32 cellular contexts compared by ENCODE assay signal in genomic region chr10:18795549-18795948, GRCh38.
"Had no signal": no experiment of that assay in that cellular context is flagged by ENCODE, and none has a peak within 500 bp of the region (broad histone marks: within the 10 kb centered on the region; RNA-seq: fewer than 3 reads in every experiment).

No MANE protein-coding gene starts in this region.

- H3K9me3 ChIP-seq: adrenal gland, ascending aorta, breast epithelium, esophagus muscularis mucosa, gastrocnemius medialis had no signal

- DNase-seq: activated CD4-positive, alpha-beta memory T cell treated with anti-CD3 and anti-CD28 coated beads for 36 hours; activated CD4-positive, alpha-beta T cell treated with anti-CD3 and anti-CD28 coated beads for 36 hours; activated CD4-positive, alpha-beta T cell treated with anti-CD3 and anti-CD28 coated beads, Interleukin-2, amount 10 ng/mL, durations not matched to agents 24 days and 14 days; activated CD4-positive, CD25-positive, alpha-beta regulatory T cell; activated CD4-positive, CD25-positive, alpha-beta regulatory T cell treated with anti-CD3 and anti-CD28 coated beads, Interleukin-2, amount 50 U/mL, for 72 hours; activated CD8-positive, alpha-beta T cell treated with anti-CD3 and anti-CD28 coated beads, Interleukin-2, amount 10 ng/mL, durations not matched to agents 7 days and 5 days; activated effector memory CD4-positive, alpha-beta T cell treated with anti-CD3 and anti-CD28 coated beads, Interleukin-2, amount 50 U/mL, for 16 hours; activated naive CD4-positive, alpha-beta T cell treated with anti-CD3 and anti-CD28 coated beads for 36 hours; activated naive CD8-positive, alpha-beta T cell treated with anti-CD3 and anti-CD28 coated beads for 36 hours; activated naive CD8-positive, alpha-beta T cell treated with anti-CD3 and anti-CD28 coated beads, Interleukin-2, amount 50 U/mL, for 24 hours; activated T-cell treated with anti-CD3 and anti-CD28 coated beads, Interleukin-2, amount 50 U/mL, for 4 hours; adrenal gland; amygdala; dorsolateral prefrontal cortex; effector memory CD4-positive, alpha-beta T cell; endodermal cell; foreskin keratinocyte; gastrocnemius medialis; glutamatergic neuron; heart left ventricle; T-helper 2 cell had no signal

- H3K27ac Mint-ChIP-seq: activated CD4-positive, alpha-beta memory T cell treated with anti-CD3 and anti-CD28 coated beads for 36 hours; activated CD4-positive, alpha-beta T cell treated with anti-CD3 and anti-CD28 coated beads for 36 hours; activated CD4-positive, alpha-beta T cell treated with anti-CD3 and anti-CD28 coated beads, Interleukin-2, amount 10 ng/mL, durations not matched to agents 24 days and 14 days; activated CD8-positive, alpha-beta T cell treated with anti-CD3 and anti-CD28 coated beads, Interleukin-2, amount 10 ng/mL, durations not matched to agents 7 days and 5 days; activated naive CD4-positive, alpha-beta T cell treated with anti-CD3 and anti-CD28 coated beads for 36 hours; activated naive CD4-positive, alpha-beta T cell treated with anti-CD3 and anti-CD28 coated beads, Interleukin-2, amount 50 U/mL, for 24 hours; activated naive CD8-positive, alpha-beta T cell treated with anti-CD3 and anti-CD28 coated beads for 36 hours; activated naive CD8-positive, alpha-beta T cell treated with anti-CD3 and anti-CD28 coated beads, Interleukin-2, amount 50 U/mL, for 24 hours; activated T-helper 1 cell treated with anti-CD3 and anti-CD28 coated beads, Interleukin-12 subunit alpha, Interleukin-12 subunit beta, Interleukin-2, Interleukin-4 antibody, amounts not matched to agents 30 ng/mL and 10 ng/mL and 1 ng/mL, durations not matched to agents 14 hours and 24 hours and 36 hours; activated T-helper 2 cell treated with anti-CD3 and anti-CD28 coated beads, Interferon-gamma antibody, Interleukin-2, Interleukin-4, amounts not matched to agents 10 μg/mL and 5 μg/mL and 100 μg/mL, durations not matched to agents 14 hours and 24 hours and 36 hours; dendritic cell treated with granulocyte-macrophage colony-stimulating factor and Interleukin-4, amounts not matched to agents 40 ng/mL and 50 ng/mL, for 4 days; endodermal cell had no signal

- H3K27ac ChIP-seq: adrenal gland, ascending aorta, breast epithelium, cardiac muscle cell, coronary artery, dorsolateral prefrontal cortex, esophagus muscularis mucosa, foreskin keratinocyte, gastrocnemius medialis, heart left ventricle had no signal

- H3K36me3 Mint-ChIP-seq: activated CD4-positive, alpha-beta memory T cell treated with anti-CD3 and anti-CD28 coated beads for 36 hours; activated naive CD4-positive, alpha-beta T cell treated with anti-CD3 and anti-CD28 coated beads, Interleukin-2, amount 50 U/mL, for 24 hours; activated naive CD8-positive, alpha-beta T cell treated with anti-CD3 and anti-CD28 coated beads for 36 hours; brain had no signal

- H3K27me3 ChIP-seq: adrenal gland, ascending aorta, breast epithelium, cardiac muscle cell, esophagus muscularis mucosa, foreskin keratinocyte, gastrocnemius medialis, heart left ventricle had no signal

- ATAC-seq: activated CD4-positive, alpha-beta T cell treated with anti-CD3 and anti-CD28 coated beads for 36 hours; activated CD8-positive, alpha-beta T cell treated with anti-CD3 and anti-CD28 coated beads, Interleukin-2, amount 10 ng/mL, durations not matched to agents 7 days and 5 days; activated naive CD8-positive, alpha-beta T cell treated with anti-CD3 and anti-CD28 coated beads, Interleukin-2, amount 50 U/mL, for 24 hours; activated T-cell treated with anti-CD3 and anti-CD28 coated beads, Interleukin-2, amount 50 U/mL, for 4 hours; foreskin keratinocyte; gastrocnemius medialis; heart left ventricle had no signal

- H3K9me3 Mint-ChIP-seq: activated CD4-positive, alpha-beta memory T cell treated with anti-CD3 and anti-CD28 coated beads for 36 hours; central memory CD8-positive, alpha-beta T cell; endodermal cell had no signal

- H3K4me3 Mint-ChIP-seq: activated CD4-positive, alpha-beta memory T cell treated with anti-CD3 and anti-CD28 coated beads for 36 hours; activated CD4-positive, alpha-beta T cell treated with anti-CD3 and anti-CD28 coated beads for 36 hours; activated CD4-positive, alpha-beta T cell treated with anti-CD3 and anti-CD28 coated beads, Interleukin-2, amount 10 ng/mL, durations not matched to agents 24 days and 14 days; activated CD8-positive, alpha-beta T cell treated with anti-CD3 and anti-CD28 coated beads, Interleukin-2, amount 10 ng/mL, durations not matched to agents 7 days and 5 days; activated naive CD4-positive, alpha-beta T cell treated with anti-CD3 and anti-CD28 coated beads for 36 hours; activated naive CD4-positive, alpha-beta T cell treated with anti-CD3 and anti-CD28 coated beads, Interleukin-2, amount 50 U/mL, for 24 hours; activated naive CD8-positive, alpha-beta T cell treated with anti-CD3 and anti-CD28 coated beads for 36 hours; activated naive CD8-positive, alpha-beta T cell treated with anti-CD3 and anti-CD28 coated beads, Interleukin-2, amount 50 U/mL, for 24 hours; activated T-cell treated with anti-CD3 and anti-CD28 coated beads, Interleukin-2, amount 50 U/mL, for 4 hours; activated T-helper 1 cell treated with anti-CD3 and anti-CD28 coated beads, Interleukin-12 subunit alpha, Interleukin-12 subunit beta, Interleukin-2, Interleukin-4 antibody, amounts not matched to agents 30 ng/mL and 10 ng/mL and 1 ng/mL, durations not matched to agents 14 hours and 24 hours and 36 hours; brain; central memory CD8-positive, alpha-beta T cell; dendritic cell treated with granulocyte-macrophage colony-stimulating factor and Interleukin-4, amounts not matched to agents 40 ng/mL and 50 ng/mL, for 4 days; endodermal cell had no signal

- H3K4me3 ChIP-seq: adrenal gland, ascending aorta, breast epithelium, cardiac muscle cell, coronary artery, dorsolateral prefrontal cortex, esophagus muscularis mucosa, gastrocnemius medialis, heart left ventricle had no signal

- H3K4me1 Mint-ChIP-seq: activated CD4-positive, alpha-beta T cell treated with anti-CD3 and anti-CD28 coated beads for 36 hours; activated CD4-positive, alpha-beta T cell treated with anti-CD3 and anti-CD28 coated beads, Interleukin-2, amount 10 ng/mL, durations not matched to agents 24 days and 14 days; activated naive CD4-positive, alpha-beta T cell treated with anti-CD3 and anti-CD28 coated beads, Interleukin-2, amount 50 U/mL, for 24 hours; activated naive CD8-positive, alpha-beta T cell treated with anti-CD3 and anti-CD28 coated beads for 36 hours; activated naive CD8-positive, alpha-beta T cell treated with anti-CD3 and anti-CD28 coated beads, Interleukin-2, amount 50 U/mL, for 24 hours; brain; central memory CD8-positive, alpha-beta T cell; endodermal cell had no signal

- H3K27me3 Mint-ChIP-seq: activated CD4-positive, alpha-beta memory T cell treated with anti-CD3 and anti-CD28 coated beads for 36 hours; activated CD4-positive, alpha-beta T cell treated with anti-CD3 and anti-CD28 coated beads, Interleukin-2, amount 10 ng/mL, durations not matched to agents 24 days and 14 days; central memory CD8-positive, alpha-beta T cell; dendritic cell treated with granulocyte-macrophage colony-stimulating factor and Interleukin-4, amounts not matched to agents 40 ng/mL and 50 ng/mL, for 4 days had no signal

- H3K36me3 ChIP-seq: adrenal gland, ascending aorta, breast epithelium, cardiac muscle cell, esophagus muscularis mucosa, gastrocnemius medialis, heart left ventricle had no signal

- H3K4me1 ChIP-seq: adrenal gland, ascending aorta, breast epithelium, esophagus muscularis mucosa, foreskin keratinocyte, gastrocnemius medialis, heart left ventricle had no signal
